25 cellular contexts compared by ENCODE assay signal in genomic region chr21:33099131-33099530, GRCh38. TPM values are rescaled to one million over a fixed set of nuclear protein-coding genes. Genes with fewer than 3 reads are reported as not detected.
DNase-seq lines count a peak whose midpoint lies in the region; ATAC-seq, FAIRE-seq and TF ChIP-seq lines count a peak whose summit lies in the region.
"Had no signal": no experiment of that assay in that cellular context is flagged by ENCODE, and none has a peak within 500 bp of the region (broad histone marks: within the 10 kb centered on the region; RNA-seq: fewer than 3 reads in every experiment).

No MANE protein-coding gene starts in this region.

- no peak overlapping the region for H2AFZ ChIP-seq in K562 (ENCODE audit: low read depth, low read length)
- H2AFZ ChIP-seq: GM23248 had no signal

- no peak for ATAC-seq in K562
- ATAC-seq: HCT116 had no signal

- H3K27me3 ChIP-seq in K562 (ENCODE audit: control insufficient read depth in 2 of 2, insufficient read depth in 2 of 2, low read length in 2 of 2): peaks cover 53 to 58% of the 10 kb centered on the region in 2 experiments

- in situ Hi-C loops in K562 (cut with MboI): no loop called here

- H3K79me2 ChIP-seq in K562 (ENCODE audit: control insufficient read depth, insufficient read depth, low read length): no peaks in the 10 kb centered on the region

- no peak overlapping the region for H3K27ac ChIP-seq in K562 (ENCODE audit: extremely low read depth, low read depth, low read length)
- H3K27ac ChIP-seq: 22Rv1, GM23248 had no signal

- no peak overlapping the region for H3K4me2 ChIP-seq in K562 (ENCODE audit: insufficient read depth, low read length)

- intact Hi-C loops in K562 (cut with micrococcal nuclease): no loop called here

- TF ChIP-seq RAD21 in K562 (CRISPR knock-in tag; conservative IDR thresholded peaks at IDR 0.05 in 1 of 2, IDR thresholded peaks at IDR 0.05 in 1 of 2): no peak

- DNase-seq in SIG-M5 treated with dmso at 0.1 percent for 504 hours (lab: John Stamatoyannopoulos, UW; ENCODE audit: unreplicated experiment) (peak; percentile 28), SIG-M5 (lab: John Stamatoyannopoulos, UW) (no peak), K562 (ENCODE audit: extremely low read depth in 1 of 4, low spot score in 3 of 4) (no peak), HTR-8/SVneo (ENCODE audit: insufficient read length, low spot score) (no peak), urothelium cell line (ENCODE audit: low spot score) (no peak), NCI-H1092 treated with DMSO at 0.1 percent for 48 hours (lab: John Stamatoyannopoulos, UW) (no peak)
- DNase-seq: C1 segment of cervical spinal cord; Calu3; CD4-positive, alpha-beta memory T cell; COR-L47; DMS53; DMS79 treated with DMSO at 0.1 percent for 48 hours; GF-D8; GM23248; H9 had no signal

- CTCF ChIA-PET in K562 (lab: Yijun Ruan, JAX; ENCODE audit: low intra/inter-chr PET ratio): no interaction called here

- no peaks in the 10 kb centered on the region for H3K9me3 ChIP-seq in K562 (replicated peaks; ENCODE audit: control insufficient read depth, insufficient read depth, low read depth, low read length)

- 0% methylated on average over 7 of the region's 7 CpGs for WGBS in K562 (ENCODE audit: insufficient coverage, low coverage, missing lambda C conversion rate)

- FAIRE-seq in K562 (lab: Jason Lieb, UNC) (no peak), HTR-8/SVneo (lab: Jason Lieb, UNC) (no peak), urothelium cell line (lab: Jason Lieb, UNC) (no peak)
- FAIRE-seq: A204.1, GM12892 had no signal

- peaks cover 0 to 8% of the 10 kb centered on the region in 2 experiments; a peak in 1 of 5 replicates for H3K4me1 ChIP-seq in K562 (replicated peaks in 1 of 2; ENCODE audit: control insufficient read depth in 2 of 2, insufficient read depth in 2 of 2, low read length in 2 of 2)

- H3K36me3 ChIP-seq in K562 (ENCODE audit: control insufficient read depth, insufficient read depth, low read length): no peaks in the 10 kb centered on the region

- TF ChIP-seq EP300 in K562 (IDR thresholded peaks at IDR 0.05; ENCODE audit: low read length): no peak

- no peak overlapping the region for H3K9ac ChIP-seq in K562 (ENCODE audit: insufficient read depth in 1 of 2, low read depth in 2 of 2, low read length in 2 of 2)
- H3K9ac ChIP-seq: GM23248 had no signal

- POLR2A ChIA-PET in K562 (lab: Yijun Ruan, JAX): no interaction called here

- TF ChIP-seq CTCF in GM12872 (IDR thresholded peaks at IDR 0.05; ENCODE audit: insufficient read depth, low read depth, low read length) (0 out of 3 replicates have a peak, but pooled peaks have one; percentile 14), K562 (IDR thresholded peaks at IDR 0.05 in 2 of 3, conservative IDR thresholded peaks at IDR 0.05 in 1 of 3; ENCODE audit: insufficient read depth in 2 of 3, low read depth in 1 of 3, low read length in 3 of 3) (no peak)

- no peak for TF ChIP-seq POLR2A in K562 (conservative IDR thresholded peaks at IDR 0.05)

- no peaks in the 10 kb centered on the region for H3K9me1 ChIP-seq in K562 (ENCODE audit: control insufficient read depth, insufficient read depth, low read length)

- no peaks in the 10 kb centered on the region for H4K20me1 ChIP-seq in K562 (replicated peaks; ENCODE audit: control insufficient read depth, insufficient read depth, low read length)

- BruUV-seq in K562 (replicated peaks; lab: Mats Ljungman, UMichigan): no TSS peak

- no peak overlapping the region for H3K4me3 ChIP-seq in K562
- H3K4me3 ChIP-seq: GM23248 had no signal

TF ChIP-seq in K562, 482 proteins besides CTCF, POLR2A, EP300 and RAD21:
- no peak for TF ChIP-seq SMAD1 (IDR thresholded peaks at IDR 0.05; ENCODE audit: low read depth, low read length, partially characterized antibody)
- TF ChIP-seq ATF3 (IDR thresholded peaks at IDR 0.05): 0 out of 2 replicates have a peak, but pooled peaks have one; percentile 13
- no peak for TF ChIP-seq ATF3 (CRISPR knock-in tag; conservative IDR thresholded peaks at IDR 0.05)
- TF ChIP-seq MBD2 (IDR thresholded peaks at IDR 0.05; ENCODE audit: borderline replicate concordance, low read depth): no peak
- no peak for TF ChIP-seq USF1 (CRISPR knock-in tag; IDR thresholded peaks at IDR 0.05)
- TF ChIP-seq RCOR1 (IDR thresholded peaks at IDR 0.05; ENCODE audit: borderline replicate concordance in 1 of 2, low read depth in 2 of 2, low read length in 2 of 2): no peak
- TF ChIP-seq E2F4 (CRISPR knock-in tag; IDR thresholded peaks at IDR 0.05; ENCODE audit: low read depth): no peak
- 0 out of 2 replicates have a peak, but pooled peaks have one; percentile 12 for TF ChIP-seq CEBPG (CRISPR knock-in tag; IDR thresholded peaks at IDR 0.05)
- TF ChIP-seq CEBPG (tag; conservative IDR thresholded peaks at IDR 0.05 in 1 of 2, IDR thresholded peaks at IDR 0.05 in 1 of 2): no peak
- TF ChIP-seq U2AF1 (optimal IDR thresholded peaks at IDR 0.05; ENCODE audit: low read depth, low read length): no peak
- TF ChIP-seq ZBTB34 (CRISPR knock-in tag; IDR thresholded peaks at IDR 0.05): no peak
- no peak for TF ChIP-seq SETDB1 (IDR thresholded peaks at IDR 0.05; ENCODE audit: low read length)

RNA-seq across cellular contexts. Expression of gene OLIG1, which starts 29.2 kb away (rescaled TPM):
- not detected in 2 replicates for total RNA-seq in K562 (2011; cell fraction: chromatin; rRNA removed; ENCODE audit: low replicate concordance)
- total RNA-seq in K562 (2011; cell fraction: nucleolus; rRNA removed): not detected in 2 replicates
- total RNA-seq in K562 (2011; cell fraction: nucleoplasm; rRNA removed): not detected in 2 replicates
- total RNA-seq in K562 (2014; rRNA removed): not detected in 2 replicates
- total RNA-seq in K562 (2014; rRNA removed; fragmentation: Illumina TruSeq; extraction: Trizol): not detected in 2 replicates
- not detected in 2 replicates for total RNA-seq in K562 (2015; rRNA removed; fragmentation: Illumina TruSeq; extraction: Trizol)
- total RNA-seq in K562 (2021): not detected in 2 replicates
- not detected in 2 replicates for polyA plus RNA-seq in K562 (2011; rRNA removed)
- polyA plus RNA-seq in K562 (2011; cell fraction: cytosol; rRNA removed): not detected in 2 replicates
- polyA plus RNA-seq in K562 (2011; cell fraction: nucleus; rRNA removed): not detected in 2 replicates
- not detected in 2 replicates for polyA plus RNA-seq in K562 (2012)
- polyA plus RNA-seq in K562 (2014; fragmentation: Illumina TruSeq; extraction: Trizol): not detected in 2 replicates
- not detected for polyA plus RNA-seq in K562 (2014; fragmentation: Nextera tagmentation; extraction: Ambion mirVana)
- polyA plus RNA-seq in K562 (2014; rRNA removed): not detected in 2 replicates
- not detected in 2 replicates for polyA minus RNA-seq in K562 (2011; rRNA and poly(A)+ RNA removed)
- polyA minus RNA-seq in K562 (2011; cell fraction: cytosol; rRNA and poly(A)+ RNA removed): not detected in 2 replicates
- polyA minus RNA-seq in K562 (2011; cell fraction: nucleus; rRNA and poly(A)+ RNA removed): not detected in 2 replicates
- total RNA-seq: B cell; Calu3; CD4-positive, alpha-beta memory T cell; Daoy; G401; GM23248; H4 had no signal
- polyA plus RNA-seq: AG04450; CD4-positive, alpha-beta memory T cell; GM23248 had no signal
